ENCODE assay signal across 2 cellular contexts in the genomic region with DNA sequence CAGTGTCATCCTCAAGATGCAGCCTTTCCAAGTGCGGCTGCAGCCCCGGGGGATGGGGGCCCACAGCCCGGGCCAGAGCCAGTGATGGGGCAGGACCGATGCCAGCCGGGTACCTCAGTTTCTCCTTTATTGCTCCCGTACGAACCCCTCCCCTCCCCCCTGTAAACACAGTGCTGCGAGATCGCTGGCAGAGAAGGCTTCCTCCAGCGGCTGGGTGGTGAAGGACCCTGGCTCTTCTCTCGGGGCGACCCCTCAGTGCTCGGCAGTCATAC. TPM values are rescaled to one million over a fixed set of nuclear protein-coding genes. Genes with fewer than 3 reads are reported as not detected.
"Had no signal": no experiment of that assay in that cellular context is flagged by ENCODE, and none has a peak within 500 bp of the region (broad histone marks: within the 10 kb centered on the region; RNA-seq: fewer than 3 reads in every experiment).

No MANE protein-coding gene starts in this region.

RNA-seq across cellular contexts. Expression of gene CYP21A2, which starts 2.8 kb away (rescaled TPM):
- total RNA-seq: stomach, urinary bladder had no signal
